ENCODE assay signal across 9 cellular contexts in the genomic region with DNA sequence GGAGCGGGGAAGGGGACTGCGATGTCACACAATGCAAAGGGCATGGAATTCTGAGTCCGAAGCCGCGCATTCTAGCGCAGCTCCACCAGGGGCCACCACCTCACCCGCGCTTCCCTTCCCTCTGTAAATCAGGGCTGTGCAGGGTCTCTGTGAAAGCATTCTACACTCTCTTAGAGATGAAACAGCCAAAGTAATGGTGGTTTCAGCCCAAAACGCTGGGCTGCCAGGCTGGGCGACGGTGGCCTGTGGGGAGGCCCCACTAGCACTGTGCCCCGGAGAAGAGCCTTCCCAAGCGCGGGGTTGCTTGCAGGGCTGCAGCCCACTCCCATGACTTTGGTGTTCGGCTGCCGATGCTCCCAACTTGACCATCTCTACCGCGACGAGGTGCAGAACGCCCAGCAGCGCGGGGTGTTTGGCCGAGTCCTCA. TPM values are rescaled to one million over a fixed set of nuclear protein-coding genes. Genes with fewer than 3 reads are reported as not detected.
A peak's percentile ranks its signal among the peaks of the same experiment; 100 is the strongest.
DNase-seq lines count a peak whose midpoint lies in the region; ATAC-seq, FAIRE-seq and TF ChIP-seq lines count a peak whose summit lies in the region.
"Had no signal": no experiment of that assay in that cellular context is flagged by ENCODE, and none has a peak within 500 bp of the region (broad histone marks: within the 10 kb centered on the region; RNA-seq: fewer than 3 reads in every experiment).

No MANE protein-coding gene starts in this region.

- intact Hi-C loops in GM12878 (cut with micrococcal nuclease; ENCODE audit: unreplicated experiment), result loop anchor here (5.0 kb wide), 1 partner anchor 99 kb away; no protein-coding TSS in a partner anchor

- CTCF ChIA-PET in GM12878 (lab: Yijun Ruan, JAX), result interaction anchor here (1.1 kb wide), 1 partner anchor 136 kb away, joined by 3 read pairs; no protein-coding TSS in a partner anchor

- H3K27ac ChIP-seq in DOHH2 (ENCODE audit: low read depth, low read length), result no peak overlapping the region
- H3K27ac ChIP-seq in GM12878 (ENCODE audit: control insufficient read depth, insufficient read depth), result no peak overlapping the region

- H3K79me2 ChIP-seq in DOHH2 (ENCODE audit: control insufficient read depth, low read length) (no peaks in the 10 kb centered on the region), GM12878 (ENCODE audit: control insufficient read depth, insufficient read depth, low read length) (no peaks in the 10 kb centered on the region)

- TF ChIP-seq CTCF in DOHH2 (IDR thresholded peaks at IDR 0.05; ENCODE audit: low read depth, low read length, poor library complexity, severe bottlenecking) (peak; percentile 58), GM12878 (IDR thresholded peaks at IDR 0.05 in 2 of 3, conservative IDR thresholded peaks at IDR 0.05 in 1 of 3; ENCODE audit: control insufficient read depth in 2 of 3, extremely low read depth in 1 of 3, insufficient read depth in 1 of 3, low read depth in 3 of 3, low read length in 3 of 3) (peak; percentile 36 to 42 (median 38); a peak in 5 of 6 replicates), kidney epithelial cell (IDR thresholded peaks at IDR 0.05; ENCODE audit: insufficient read depth, low read length, poor library complexity, severe bottlenecking) (peak; percentile 80)

- DNase-seq in GM12878 (ENCODE audit: low read depth, low spot score) (no peak), kidney epithelial cell (ENCODE audit: low read depth) (no peak), pons (ENCODE audit: low spot score) (no peak)
- DNase-seq in activated CD4-positive, alpha-beta T cell treated with anti-CD3 and anti-CD28 coated beads for 1 hour, result no peak

- POLR2A ChIA-PET in GM12878 (lab: Charles Lee), result no interaction called here

- H3K36me3 ChIP-seq in DOHH2 (ENCODE audit: control insufficient read depth, low read length) (no peaks in the 10 kb centered on the region), GM12878 (ENCODE audit: control insufficient read depth in 2 of 2, insufficient read depth in 2 of 2, low read length in 1 of 2) (no peaks in the 10 kb centered on the region), kidney epithelial cell (ENCODE audit: control insufficient read depth, insufficient read depth, low read length) (no peaks in the 10 kb centered on the region)

- H3K4me1 ChIP-seq in DOHH2 (ENCODE audit: control insufficient read depth, low read length), result peaks cover 51% of the 10 kb centered on the region
- peaks cover 6% of the 10 kb centered on the region for H3K4me1 ChIP-seq in GM12878 (ENCODE audit: control insufficient read depth, insufficient read depth, low read length)

- peak; percentile 33; the same call in 1 of the 2 replicates for TF ChIP-seq RAD21 in Ishikawa (IDR thresholded peaks at IDR 0.05; ENCODE audit: low read depth)
- no peak for TF ChIP-seq RAD21 in GM12878 (IDR thresholded peaks at IDR 0.05; ENCODE audit: insufficient read depth, low read depth, low read length)

- ATAC-seq in GM12878, result no peak
- ATAC-seq in HG03342 (IDR thresholded peaks at IDR 0.05; ENCODE audit: unreplicated experiment), result no peak
- no peak for ATAC-seq in GM18861 (IDR thresholded peaks at IDR 0.05; ENCODE audit: unreplicated experiment)

- peaks cover 6% of the 10 kb centered on the region; the same call in 1 of the 2 replicates for H3F3A ChIP-seq in DOHH2 (ENCODE audit: control insufficient read depth, insufficient read depth)

- H3K9me3 ChIP-seq in DOHH2 (ENCODE audit: control insufficient read depth, insufficient read depth, low read length) (no peaks in the 10 kb centered on the region), GM12878 (replicated peaks; ENCODE audit: control insufficient read depth, insufficient read depth, low read length) (no peaks in the 10 kb centered on the region)

- SMC1A ChIA-PET in GM12878 (lab: Charles Lee; ENCODE audit: uncharacterized antibody, unreplicated experiment), result no interaction called here

- no peaks in the 10 kb centered on the region for H3K27me3 ChIP-seq in DOHH2 (ENCODE audit: control insufficient read depth, low read length)
- H3K27me3 ChIP-seq in GM12878 (replicated peaks in 1 of 2; ENCODE audit: control insufficient read depth in 2 of 2, insufficient read depth in 2 of 2, low read length in 1 of 2), result no peaks in the 10 kb centered on the region; a peak in 1 of 4 replicates
- peaks cover 52% of the 10 kb centered on the region for H3K27me3 ChIP-seq in kidney epithelial cell (ENCODE audit: control insufficient read depth, insufficient read depth, low read length)

- no peak overlapping the region for H3K9ac ChIP-seq in GM12878 (ENCODE audit: control insufficient read depth, insufficient read depth, low read length)

- in situ Hi-C loops in GM12878 (cut with MboI), result no loop called here

- H4K20me1 ChIP-seq in DOHH2 (ENCODE audit: control insufficient read depth, insufficient read depth, low read depth, low read length), result no peaks in the 10 kb centered on the region
- H4K20me1 ChIP-seq in GM12878 (ENCODE audit: control insufficient read depth, insufficient read depth), result no peaks in the 10 kb centered on the region

- WGBS in GM12878 (ENCODE audit: insufficient coverage, insufficient replicate concordance, low lambda C conversion rate, missing lambda C conversion rate), result 27% methylated on average over 22 of the region's 23 CpGs

- no peak for TF ChIP-seq POLR2A in GM12878 (IDR thresholded peaks at IDR 0.05; ENCODE audit: low read depth, low read length)

- no peak overlapping the region for H2AFZ ChIP-seq in GM12878 (ENCODE audit: control insufficient read depth, low read depth, low read length)

- TF ChIP-seq EP300 in Ishikawa (IDR thresholded peaks at IDR 0.05; ENCODE audit: borderline replicate concordance) (no peak), GM12878 (IDR thresholded peaks at IDR 0.05; ENCODE audit: borderline replicate concordance in 1 of 2, control insufficient read depth in 1 of 2, low read depth in 2 of 2, low read length in 2 of 2) (no peak)

- peak overlapping the region; percentile 90 for H3K4me2 ChIP-seq in DOHH2 (ENCODE audit: low read length)
- H3K4me2 ChIP-seq in GM12878 (ENCODE audit: control insufficient read depth, insufficient read depth), result no peak overlapping the region

- no peak for FAIRE-seq in GM12878 (lab: Jason Lieb, UNC)
- FAIRE-seq: TTC549 had no signal

- H3K4me3 ChIP-seq in DOHH2 (ENCODE audit: low read length) (no peak overlapping the region), GM12878 (no peak overlapping the region), kidney epithelial cell (ENCODE audit: low read depth, low read length) (no peak overlapping the region)

- H3K9me2 ChIP-seq in DOHH2 (replicated peaks; ENCODE audit: control insufficient read depth, low read length), result no peaks in the 10 kb centered on the region

- no TSS peak for BruUV-seq in GM12878 (replicated peaks; lab: Mats Ljungman, UMichigan)

- RAD21 ChIA-PET in GM12878 (lab: Charles Lee; ENCODE audit: unreplicated experiment), result no interaction called here

RNA-seq across cellular contexts. Expression of gene ATG9B, which starts 11.4 kb away (rescaled TPM):
- total RNA-seq in GM12878 (2013; cell fraction: nucleolus; rRNA removed), result 0.22 and 0.67 TPM in 2 replicates
- total RNA-seq in GM12878 (2014; rRNA removed) (0.05 TPM in 1 of 2 replicates, not detected in the other), GM12878 (2014; rRNA removed; fragmentation: Illumina TruSeq; extraction: Trizol) (0.09 TPM in 1 of 2 replicates, not detected in the other), GM12878 (2021) (0.36 and 0.48 TPM in 2 replicates), kidney epithelial cell (0.55 and 2.1 TPM in 2 replicates)
- 0.17 TPM for polyA plus RNA-seq in GM12878 (2011; ENCODE audit: low read depth)
- polyA plus RNA-seq in GM12878 (2011; rRNA removed) (0.01 and 0.13 TPM in 2 replicates), GM12878 (2014; fragmentation: Illumina TruSeq; extraction: Trizol) (0.12 TPM in 1 of 2 replicates, not detected in the other), GM12878 (2014; fragmentation: Nextera tagmentation; extraction: Ambion mirVana) (under 1 TPM in 1 of 2 experiments, not detected in 1; 0.04 TPM), GM12878 (2014; rRNA removed) (0.13 and 0.62 TPM in 2 replicates), GM12878 (2016; fragmentation: Nextera tagmentation; extraction: Ambion mirVana) (under 1 TPM; 0.24 to 0.83 TPM)
- polyA plus RNA-seq in GM12878 (2011; cell fraction: cytosol; rRNA removed), result 0.07 and 0.17 TPM in 2 replicates
- polyA plus RNA-seq in GM12878 (2011; cell fraction: nucleus; rRNA removed), result 0.63 and 1.2 TPM in 2 replicates
- 0.64 and 0.83 TPM in 2 replicates for polyA plus RNA-seq in GM12878 (2012)
- 0.10 TPM in 1 of 2 replicates, not detected in the other for polyA minus RNA-seq in GM12878 (2011; rRNA and poly(A)+ RNA removed)
- not detected in 2 replicates for polyA minus RNA-seq in GM12878 (2011; cell fraction: cytosol; rRNA and poly(A)+ RNA removed)
- 0.12 TPM in 1 of 2 replicates, not detected in the other for polyA minus RNA-seq in GM12878 (2011; cell fraction: nucleus; rRNA and poly(A)+ RNA removed)

RNA-seq across cellular contexts. Expression of gene ABCB8, which starts 15.3 kb away (rescaled TPM):
- total RNA-seq in GM12878 (2013; cell fraction: nucleolus; rRNA removed), result 46.2 and 58.1 TPM in 2 replicates
- total RNA-seq in GM12878 (2014; rRNA removed) (26.3 and 27.4 TPM in 2 replicates), GM12878 (2014; rRNA removed; fragmentation: Illumina TruSeq; extraction: Trizol) (9.1 and 10.8 TPM in 2 replicates), GM12878 (2021) (30.6 and 34.7 TPM in 2 replicates), kidney epithelial cell (36.8 and 37.1 TPM in 2 replicates)
- 5.0 TPM for polyA plus RNA-seq in GM12878 (2011; ENCODE audit: low read depth)
- polyA plus RNA-seq in GM12878 (2011; rRNA removed) (3.8 and 9.6 TPM in 2 replicates), GM12878 (2014; fragmentation: Illumina TruSeq; extraction: Trizol) (4.7 and 11.5 TPM in 2 replicates), GM12878 (2014; fragmentation: Nextera tagmentation; extraction: Ambion mirVana) (1 to 10 TPM in 1 of 2 experiments, under 1 TPM in 1; 0.77 to 1.2 TPM), GM12878 (2014; rRNA removed) (24.7 and 27.3 TPM in 2 replicates), GM12878 (2016; fragmentation: Nextera tagmentation; extraction: Ambion mirVana) (10 to 100 TPM; 30.5 to 34.8 TPM)
- 16.5 and 21.4 TPM in 2 replicates for polyA plus RNA-seq in GM12878 (2011; cell fraction: cytosol; rRNA removed)
- 60.0 and 60.7 TPM in 2 replicates for polyA plus RNA-seq in GM12878 (2011; cell fraction: nucleus; rRNA removed)
- polyA plus RNA-seq in GM12878 (2012), result 13.0 and 13.2 TPM in 2 replicates
- polyA minus RNA-seq in GM12878 (2011; rRNA and poly(A)+ RNA removed), result 15.9 and 30.2 TPM in 2 replicates
- polyA minus RNA-seq in GM12878 (2011; cell fraction: cytosol; rRNA and poly(A)+ RNA removed), result 14.3 and 15.0 TPM in 2 replicates
- 16.9 and 33.6 TPM in 2 replicates for polyA minus RNA-seq in GM12878 (2011; cell fraction: nucleus; rRNA and poly(A)+ RNA removed)

RNA-seq across cellular contexts. Expression of gene NOS3, which starts 22.1 kb away (rescaled TPM):
- 3.4 and 7.9 TPM in 2 replicates for total RNA-seq in GM12878 (2013; cell fraction: nucleolus; rRNA removed)
- total RNA-seq in GM12878 (2014; rRNA removed) (0.06 and 0.16 TPM in 2 replicates), GM12878 (2014; rRNA removed; fragmentation: Illumina TruSeq; extraction: Trizol) (0.05 and 0.09 TPM in 2 replicates), GM12878 (2021) (0.32 and 0.92 TPM in 2 replicates), kidney epithelial cell (1.0 and 3.1 TPM in 2 replicates)
- polyA plus RNA-seq in GM12878 (2011; ENCODE audit: low read depth), result not detected
- polyA plus RNA-seq in GM12878 (2011; rRNA removed) (0.30 and 0.42 TPM in 2 replicates), GM12878 (2014; fragmentation: Illumina TruSeq; extraction: Trizol) (0.06 TPM in 1 of 2 replicates, not detected in the other), GM12878 (2014; fragmentation: Nextera tagmentation; extraction: Ambion mirVana) (not detected), GM12878 (2014; rRNA removed) (0.33 and 0.56 TPM in 2 replicates), GM12878 (2016; fragmentation: Nextera tagmentation; extraction: Ambion mirVana) (under 1 TPM in 1 of 2 experiments, not detected in 1; 0.70 TPM)
- polyA plus RNA-seq in GM12878 (2011; cell fraction: cytosol; rRNA removed), result 1.1 and 1.4 TPM in 2 replicates
- polyA plus RNA-seq in GM12878 (2011; cell fraction: nucleus; rRNA removed), result 1.9 and 2.4 TPM in 2 replicates
- polyA plus RNA-seq in GM12878 (2012), result 0.11 and 0.32 TPM in 2 replicates
- polyA minus RNA-seq in GM12878 (2011; rRNA and poly(A)+ RNA removed), result 1.2 and 2.5 TPM in 2 replicates
- polyA minus RNA-seq in GM12878 (2011; cell fraction: cytosol; rRNA and poly(A)+ RNA removed), result 1.1 and 1.5 TPM in 2 replicates
- polyA minus RNA-seq in GM12878 (2011; cell fraction: nucleus; rRNA and poly(A)+ RNA removed), result 0.12 and 1.1 TPM in 2 replicates

RNA-seq across cellular contexts. Expression of gene KCNH2, which starts 34.8 kb away (rescaled TPM):
- 0.29 and 0.37 TPM in 2 replicates for total RNA-seq in GM12878 (2013; cell fraction: nucleolus; rRNA removed)
- total RNA-seq in GM12878 (2014; rRNA removed) (not detected in 2 replicates), GM12878 (2014; rRNA removed; fragmentation: Illumina TruSeq; extraction: Trizol) (not detected in 2 replicates), GM12878 (2021) (0.18 and 0.19 TPM in 2 replicates), kidney epithelial cell (2.1 and 4.1 TPM in 2 replicates)
- not detected for polyA plus RNA-seq in GM12878 (2011; ENCODE audit: low read depth)
- polyA plus RNA-seq in GM12878 (2011; rRNA removed) (0.10 and 0.24 TPM in 2 replicates), GM12878 (2014; fragmentation: Illumina TruSeq; extraction: Trizol) (not detected in 2 replicates), GM12878 (2014; fragmentation: Nextera tagmentation; extraction: Ambion mirVana) (under 1 TPM in 1 of 2 experiments, not detected in 1; 0.04 TPM), GM12878 (2014; rRNA removed) (0.03 and 0.15 TPM in 2 replicates), GM12878 (2016; fragmentation: Nextera tagmentation; extraction: Ambion mirVana) (not detected)
- 0.30 and 0.33 TPM in 2 replicates for polyA plus RNA-seq in GM12878 (2011; cell fraction: cytosol; rRNA removed)
- 0.78 and 0.82 TPM in 2 replicates for polyA plus RNA-seq in GM12878 (2011; cell fraction: nucleus; rRNA removed)
- 0.08 TPM in 2 replicates for polyA plus RNA-seq in GM12878 (2012)
- polyA minus RNA-seq in GM12878 (2011; rRNA and poly(A)+ RNA removed), result 0.37 and 0.88 TPM in 2 replicates
- polyA minus RNA-seq in GM12878 (2011; cell fraction: cytosol; rRNA and poly(A)+ RNA removed), result 0.31 and 0.53 TPM in 2 replicates
- 0.12 and 0.19 TPM in 2 replicates for polyA minus RNA-seq in GM12878 (2011; cell fraction: nucleus; rRNA and poly(A)+ RNA removed)

RNA-seq across cellular contexts. Expression of gene ASIC3, which starts 35.4 kb away (rescaled TPM):
- total RNA-seq in GM12878 (2013; cell fraction: nucleolus; rRNA removed), result 2.0 and 2.2 TPM in 2 replicates
- 0.16 TPM in 1 of 2 replicates, not detected in the other for total RNA-seq in GM12878 (2014; rRNA removed)
- 0.51 TPM in 1 of 2 replicates, not detected in the other for total RNA-seq in GM12878 (2014; rRNA removed; fragmentation: Illumina TruSeq; extraction: Trizol)
- total RNA-seq in GM12878 (2021), result 1.0 and 1.5 TPM in 2 replicates
- polyA plus RNA-seq in GM12878 (2011; ENCODE audit: low read depth), result 0.13 TPM
- 0.07 and 0.09 TPM in 2 replicates for polyA plus RNA-seq in GM12878 (2011; rRNA removed)
- polyA plus RNA-seq in GM12878 (2011; cell fraction: cytosol; rRNA removed), result 0.09 and 0.15 TPM in 2 replicates
- polyA plus RNA-seq in GM12878 (2011; cell fraction: nucleus; rRNA removed), result 1.3 and 1.9 TPM in 2 replicates
- polyA plus RNA-seq in GM12878 (2012), result 1.6 and 1.8 TPM in 2 replicates
- polyA plus RNA-seq in GM12878 (2014; fragmentation: Illumina TruSeq; extraction: Trizol), result 0.47 TPM in 1 of 2 replicates, not detected in the other
- polyA plus RNA-seq in GM12878 (2014; fragmentation: Nextera tagmentation; extraction: Ambion mirVana), result not detected
- polyA plus RNA-seq in GM12878 (2014; rRNA removed), result 0.55 and 1.4 TPM in 2 replicates
- polyA plus RNA-seq in GM12878 (2016; fragmentation: Nextera tagmentation; extraction: Ambion mirVana), result under 1 TPM; 0.24 to 0.40 TPM
- not detected in 2 replicates for polyA minus RNA-seq in GM12878 (2011; rRNA and poly(A)+ RNA removed)
- not detected in 2 replicates for polyA minus RNA-seq in GM12878 (2011; cell fraction: cytosol; rRNA and poly(A)+ RNA removed)
- 0.24 and 0.48 TPM in 2 replicates for polyA minus RNA-seq in GM12878 (2011; cell fraction: nucleus; rRNA and poly(A)+ RNA removed)
- total RNA-seq in kidney epithelial cell, result 0.04 and 0.41 TPM in 2 replicates
